8 cellular contexts compared by ENCODE assay signal in genomic region chr12:7107181-7108041, GRCh38. TPM values are rescaled to one million over a fixed set of nuclear protein-coding genes. Genes with fewer than 3 reads are reported as not detected.
DNase-seq lines count a peak whose midpoint lies in the region; ATAC-seq and TF ChIP-seq lines count a peak whose summit lies in the region.

No MANE protein-coding gene starts in this region.

- peak overlapping the region; percentile 84 for H3K4me2 ChIP-seq in Karpas-422 (ENCODE audit: low read depth, low read length, poor library complexity, severe bottlenecking)

- H3K4me1 ChIP-seq in Karpas-422 (ENCODE audit: low read length) (peaks cover 60% of the 10 kb centered on the region), breast epithelium (no peaks in the 10 kb centered on the region)

- peak overlapping the region; percentile 96 for H3K9ac ChIP-seq in Karpas-422 (ENCODE audit: low read length)

- H2AFZ ChIP-seq in Karpas-422 (ENCODE audit: low read length) = 0 out of 2 replicates have a peak overlapping the region, but pooled peaks have one; percentile 21

- H3K9me3 Mint-ChIP-seq in memory B cell = peaks cover 8% of the 10 kb centered on the region

- ATAC-seq in memory B cell (ENCODE audit: low read depth) = no peak
- ATAC-seq in HG03097 (IDR thresholded peaks at IDR 0.05; ENCODE audit: low FRiP score, unreplicated experiment) = no peak
- ATAC-seq in GM21423 (IDR thresholded peaks at IDR 0.05; ENCODE audit: unreplicated experiment) = no peak

- no peak for TF ChIP-seq POLR2A in breast epithelium (IDR thresholded peaks at IDR 0.05)

- H3K4me3 ChIP-seq in Karpas-422 (ENCODE audit: low read length) (peak overlapping the region; percentile 84), breast epithelium (peak overlapping the region; percentile 64 to 88 (median 65))

- peaks cover 22% of the 10 kb centered on the region for H3K36me3 Mint-ChIP-seq in memory B cell

- no peaks in the 10 kb centered on the region for H3K27me3 Mint-ChIP-seq in memory B cell

- no peaks in the 10 kb centered on the region for H3K9me2 ChIP-seq in Karpas-422 (replicated peaks; ENCODE audit: insufficient read depth, low read length)

- intact Hi-C loops in breast epithelium (cut with DNase I; ENCODE audit: low total_unique reads) = no loop called here

- H4K20me1 ChIP-seq in Karpas-422 (ENCODE audit: insufficient read depth, low read depth, low read length) = no peaks in the 10 kb centered on the region

- H3K9me3 ChIP-seq in Karpas-422 (ENCODE audit: low read length) (peaks cover 4% of the 10 kb centered on the region; the same call in 1 of the 2 replicates), breast epithelium (no peaks in the 10 kb centered on the region)

- peaks cover 34% of the 10 kb centered on the region for H3K4me1 Mint-ChIP-seq in memory B cell

- H3K4me3 Mint-ChIP-seq in memory B cell = peak overlapping the region; percentile 92

- peaks cover 39% of the 10 kb centered on the region for H3K79me2 ChIP-seq in Karpas-422 (ENCODE audit: low read length)

- no peak for TF ChIP-seq CTCF in C4-2B (conservative IDR thresholded peaks at IDR 0.05)
- TF ChIP-seq CTCF in breast epithelium (IDR thresholded peaks at IDR 0.05) = no peak

- H3K36me3 ChIP-seq in Karpas-422 (ENCODE audit: insufficient read depth, low read length) = peaks cover 13% of the 10 kb centered on the region; the same call in 1 of the 2 replicates
- H3K36me3 ChIP-seq in breast epithelium = no peaks in the 10 kb centered on the region

- peak; percentile 59 for DNase-seq in Karpas-422
- DNase-seq in breast epithelium (ENCODE audit: low spot score in 2 of 2) = no peak
- no peak for DNase-seq in memory B cell (ENCODE audit: low spot score in 2 of 2)
- no peak for DNase-seq in NCI-H2029 treated with DMSO at 0.1 percent for 48 hours (lab: John Stamatoyannopoulos, UW)
- DNase-seq in C1 segment of cervical spinal cord (lab: John Stamatoyannopoulos, UW) = no peak

- H3K27me3 ChIP-seq in Karpas-422 (ENCODE audit: low read length) (no peaks in the 10 kb centered on the region), breast epithelium (no peaks in the 10 kb centered on the region)

- H3K27ac Mint-ChIP-seq in memory B cell = peak overlapping the region; percentile 89

- H3K27ac ChIP-seq in C4-2B (peak overlapping the region; percentile 77), Karpas-422 (ENCODE audit: low read length) (peak overlapping the region; percentile 94), breast epithelium (peak overlapping the region; percentile 95 to 98)

RNA-seq across cellular contexts. Expression of gene C1RL, which starts 1.6 kb away (rescaled TPM):
- total RNA-seq in Karpas-422 (2014; rRNA removed; shearing (Covaris generic); ENCODE audit: low replicate concordance) = 47.7 and 81.5 TPM in 2 replicates
- 100 to 1,000 TPM in 2 of 3 donors, 10 to 100 TPM in 1; 80.6 to 138 (median 124) TPM for total RNA-seq in breast epithelium

RNA-seq across cellular contexts. Expression of gene C1R, which starts 15.2 kb away (rescaled TPM):
- 1.5 and 2.8 TPM in 2 replicates for total RNA-seq in Karpas-422 (2014; rRNA removed; shearing (Covaris generic); ENCODE audit: low replicate concordance)
- 100 to 1,000 TPM; 302 to 773 (median 582) TPM for total RNA-seq in breast epithelium

RNA-seq across cellular contexts. Expression of gene RBP5, which starts 21.3 kb away (rescaled TPM):
- not detected in 2 replicates for total RNA-seq in Karpas-422 (2014; rRNA removed; shearing (Covaris generic); ENCODE audit: low replicate concordance)
- total RNA-seq in breast epithelium = 1 to 10 TPM; 1.1 to 3.3 (median 2.9) TPM

RNA-seq across cellular contexts. Expression of gene CLSTN3, which starts 22.8 kb away (rescaled TPM):
- total RNA-seq in Karpas-422 (2014; rRNA removed; shearing (Covaris generic); ENCODE audit: low replicate concordance) = 30.0 and 40.3 TPM in 2 replicates
- total RNA-seq in breast epithelium = 10 to 100 TPM; 23.9 to 58.7 (median 40.3) TPM

RNA-seq across cellular contexts. Expression of gene C1S, which starts 46.9 kb away (rescaled TPM):
- total RNA-seq in Karpas-422 (2014; rRNA removed; shearing (Covaris generic); ENCODE audit: low replicate concordance) = 4.7 TPM in 1 of 2 replicates, not detected in the other
- 100 to 1,000 TPM; 307 to 959 (median 622) TPM for total RNA-seq in breast epithelium

Comparison
In these comparisons a context has a peak if more than half of its experiments do, and no peak if none do; other contexts are left out.
1. RNA of gene C1R, which starts 15.2 kb away (total RNA-seq): 302 to 773 TPM in breast epithelium; 1.5 to 2.8 TPM in Karpas-422; every median in the first group is over 10 times any median in the second.
2. Peak in every context shown above with its lines, with median percentiles within 50 percentile points of each other: H3K27ac ChIP-seq.